10 cellular contexts compared by ENCODE assay signal in genomic region chr5:149486726-149487635, GRCh38.
DNase-seq lines count a peak whose midpoint lies in the region; ATAC-seq, FAIRE-seq and TF ChIP-seq lines count a peak whose summit lies in the region.
"Had no signal": no experiment of that assay in that cellular context is flagged by ENCODE, and none has a peak within 500 bp of the region (broad histone marks: within the 10 kb centered on the region; RNA-seq: fewer than 3 reads in every experiment).

No MANE protein-coding gene starts in this region.

- intact Hi-C loops in kidney (cut with DNase I) (no loop called here), stomach (cut with DNase I; ENCODE audit: low total_unique reads) (no loop called here), mucosa of descending colon (cut with DNase I, micrococcal nuclease) (loop anchor here in 1 of 2 donors (5.0 kb wide), 1 partner anchor 35 kb away; no protein-coding TSS in a partner anchor)

- peak overlapping the region in 1 of 2 donors; percentile 5 for H3K9ac ChIP-seq in kidney (ENCODE audit: low read length in 2 of 2)

- peak overlapping the region; percentile 63 to 77 for H3K27ac ChIP-seq in kidney (ENCODE audit: low read depth in 2 of 2, low read length in 2 of 2)
- H3K27ac ChIP-seq in stomach: peak overlapping the region; percentile 28 to 90 (median 87)

- FAIRE-seq in kidney (lab: Jason Lieb, UNC): no peak

- DNase-seq in HCEC 1CT (peak; percentile 43), astrocyte of the spinal cord (ENCODE audit: low read depth, low spot score) (peak; percentile 68), kidney (no peak), stomach (no peak), mucosa of descending colon (no peak), occipital lobe (lab: John Stamatoyannopoulos, UW) (no peak)
- no peak for DNase-seq in stimulated activated naive CD8-positive, alpha-beta T cell treated with anti-CD3 and anti-CD28 coated beads, Interleukin-15, Interleukin-2, amounts not matched to agents 100 U/mL and 50 U/mL, for 24 hours
- DNase-seq: activated naive CD8-positive, alpha-beta T cell treated with anti-CD3 and anti-CD28 coated beads, Interleukin-2, amount 10 ng/mL, durations not matched to agents 7 days and 5 days; NCI-H2081 had no signal

- no peak for TF ChIP-seq CTCF in astrocyte of the spinal cord (IDR thresholded peaks at IDR 0.05; ENCODE audit: low read depth, low read length)
- no peak for TF ChIP-seq CTCF in kidney (IDR thresholded peaks at IDR 0.05; ENCODE audit: borderline replicate concordance, extremely low read depth, insufficient read depth)
- no peak for TF ChIP-seq CTCF in stomach (IDR thresholded peaks at IDR 0.05)
- no peak for TF ChIP-seq CTCF in mucosa of descending colon (IDR thresholded peaks at IDR 0.05)

- ATAC-seq in mucosa of descending colon (no peak), HG02588 (IDR thresholded peaks at IDR 0.05; ENCODE audit: unreplicated experiment) (no peak)
- no peak for ATAC-seq in stimulated activated naive CD8-positive, alpha-beta T cell treated with anti-CD3 and anti-CD28 coated beads, Interleukin-15, Interleukin-2, amounts not matched to agents 100 U/mL and 50 U/mL, for 24 hours

- TF ChIP-seq EP300 in stomach (IDR thresholded peaks at IDR 0.05): no peak

- no peak for TF ChIP-seq POLR2A in stomach (IDR thresholded peaks at IDR 0.05)

- WGBS in stomach, 5 donors: 39 to 61% (median 57%) methylated on average over 5 of the region's 5 CpGs

- in situ Hi-C loops in astrocyte of the spinal cord (cut with HindIII; ENCODE audit: low sequenced_read_pairs): no loop called here

- H3K27me3 ChIP-seq in stomach: no peaks in the 10 kb centered on the region

- no peaks in the 10 kb centered on the region for H3K9me3 ChIP-seq in kidney (ENCODE audit: control insufficient read depth in 1 of 2, low read length in 2 of 2)
- no peaks in the 10 kb centered on the region for H3K9me3 ChIP-seq in stomach
- H3K9me3 ChIP-seq in mucosa of descending colon: no peaks in the 10 kb centered on the region

- H3K4me1 ChIP-seq in kidney (ENCODE audit: control insufficient read depth in 1 of 2, insufficient read depth in 1 of 2, low read depth in 1 of 2, low read length in 2 of 2) (peaks cover 15 to 16% of the 10 kb centered on the region in 2 donors), stomach (peaks cover 22 to 76% (median 45%) of the 10 kb centered on the region in 4 donors), mucosa of descending colon (ENCODE audit: low read depth) (peaks cover 38% of the 10 kb centered on the region)

- H3K36me3 ChIP-seq in kidney (ENCODE audit: control insufficient read depth in 1 of 2, insufficient read depth in 2 of 2, low read length in 2 of 2) (no peaks in the 10 kb centered on the region), stomach (no peaks in the 10 kb centered on the region), mucosa of descending colon (ENCODE audit: low read depth) (peaks cover 4% of the 10 kb centered on the region)

- H3K4me3 ChIP-seq in astrocyte of the spinal cord (ENCODE audit: low read depth, low read length) (no peak overlapping the region), kidney (ENCODE audit: low read length in 2 of 2) (no peak overlapping the region), stomach (no peak overlapping the region), mucosa of descending colon (no peak overlapping the region)

Comparison
In these comparisons a context has a peak if more than half of its experiments do, and no peak if none do; other contexts are left out.
1. DNase-seq: peak in HCEC 1CT (single experiment) and astrocyte of the spinal cord (single experiment); none in kidney (single experiment), stomach (single experiment), mucosa of descending colon (0 of 3), stimulated activated naive CD8-positive, alpha-beta T cell treated with anti-CD3 and anti-CD28 coated beads, Interleukin-15, Interleukin-2, amounts not matched to agents 100 U/mL and 50 U/mL, for 24 hours (single experiment) and occipital lobe (single experiment).